33 cellular contexts compared by ENCODE assay signal in genomic region chr11:73633999-73634398, GRCh38.
"Had no signal": no experiment of that assay in that cellular context is flagged by ENCODE, and none has a peak within 500 bp of the region (broad histone marks: within the 10 kb centered on the region; RNA-seq: fewer than 3 reads in every experiment).

No MANE protein-coding gene starts in this region.

- H3K9me3 ChIP-seq: ascending aorta, gastroesophageal sphincter, psoas muscle, thoracic aorta, uterus had no signal

- H3K4me1 ChIP-seq: ascending aorta, gastroesophageal sphincter, parathyroid adenoma, psoas muscle, sigmoid colon, uterus had no signal

- H3K4me3 ChIP-seq: ascending aorta, cardiac muscle cell, coronary artery, dorsolateral prefrontal cortex, gastroesophageal sphincter, hepatocyte, psoas muscle, sigmoid colon, thoracic aorta, uterus had no signal

- H3K27ac ChIP-seq: ascending aorta, cardiac muscle cell, coronary artery, dorsolateral prefrontal cortex, gastroesophageal sphincter, hepatocyte, parathyroid adenoma, psoas muscle, sigmoid colon, thoracic aorta, uterus had no signal

- H3K4me2 ChIP-seq: hepatocyte had no signal

- H3K4me1 Mint-ChIP-seq: brain; mesothelial cell of epicardium; naive B cell; stimulated activated effector memory CD8-positive, alpha-beta T cell treated with anti-CD3 and anti-CD28 coated beads, Interleukin-12 subunit alpha, Interleukin-12 subunit beta, amount 100 ng/mL, for 72 hours had no signal

- H3K79me2 ChIP-seq: hepatocyte, parathyroid adenoma had no signal

- H3K36me3 ChIP-seq: ascending aorta, cardiac muscle cell, gastroesophageal sphincter, sigmoid colon, thoracic aorta, uterus had no signal

- H2AFZ ChIP-seq: hepatocyte, parathyroid adenoma had no signal

- H3K36me3 Mint-ChIP-seq: brain; mesothelial cell of epicardium; naive B cell; stimulated activated effector memory CD8-positive, alpha-beta T cell treated with anti-CD3 and anti-CD28 coated beads, Interleukin-12 subunit alpha, Interleukin-12 subunit beta, amount 100 ng/mL, for 72 hours; type B pancreatic cell had no signal

- H3K9ac ChIP-seq: parathyroid adenoma had no signal

- H3K9me3 Mint-ChIP-seq: activated T-helper 2 cell treated with anti-CD3 and anti-CD28 coated beads, Interferon-gamma antibody, Interleukin-2, Interleukin-4, amounts not matched to agents 10 μg/mL and 5 μg/mL and 100 μg/mL, durations not matched to agents 14 hours and 24 hours and 36 hours; effector memory CD8-positive, alpha-beta T cell; mesothelial cell of epicardium; stimulated activated effector memory CD8-positive, alpha-beta T cell treated with anti-CD3 and anti-CD28 coated beads, Interleukin-12 subunit alpha, Interleukin-12 subunit beta, amount 100 ng/mL, for 72 hours; stimulated activated naive CD8-positive, alpha-beta T cell treated with anti-CD3 and anti-CD28 coated beads, Interleukin-15, Interleukin-2, amounts not matched to agents 100 ng/mL and 50 ng/mL, for 24 hours; type B pancreatic cell had no signal

- DNase-seq: activated CD4-positive, alpha-beta T cell treated with anti-CD3 and anti-CD28 coated beads for 36 hours; activated CD4-positive, alpha-beta T cell treated with anti-CD3 and anti-CD28 coated beads, Interleukin-2, amount 50 U/mL, for 48 hours; activated CD4-positive, CD25-positive, alpha-beta regulatory T cell; activated CD8-positive, alpha-beta memory T cell treated with anti-CD3 and anti-CD28 coated beads, Interleukin-2, amount 50 U/mL, for 48 hours; activated T-cell treated with anti-CD3 and anti-CD28 coated beads, Interleukin-2, amount 50 U/mL, for 48 hours; cerebellar nuclear complex; dorsolateral prefrontal cortex; effector memory CD8-positive, alpha-beta T cell; erythroblast; left cardiac atrium; naive B cell; occipital lobe; psoas muscle; sigmoid colon; small intestine; stimulated activated CD4-positive, alpha-beta T cell treated with anti-CD3 and anti-CD28 coated beads, Interleukin-4, amount 100 ng/mL, for 24 hours; T-helper 1 cell; uterus had no signal

- H3K4me3 Mint-ChIP-seq: activated CD4-positive, alpha-beta T cell treated with anti-CD3 and anti-CD28 coated beads for 36 hours; brain; effector memory CD8-positive, alpha-beta T cell; mesothelial cell of epicardium; neural crest cell; stimulated activated effector memory CD8-positive, alpha-beta T cell treated with anti-CD3 and anti-CD28 coated beads, Interleukin-12 subunit alpha, Interleukin-12 subunit beta, amount 100 ng/mL, for 72 hours; stimulated activated naive CD8-positive, alpha-beta T cell treated with anti-CD3 and anti-CD28 coated beads, Interleukin-15, Interleukin-2, amounts not matched to agents 100 ng/mL and 50 ng/mL, for 24 hours; T-helper 2 cell treated with Interferon-gamma antibody and Interleukin-4, amounts not matched to agents 5 μg/mL and 100 μg/mL, for 36 hours; type B pancreatic cell had no signal

- H3K27me3 ChIP-seq: ascending aorta, cardiac muscle cell, dorsolateral prefrontal cortex, gastroesophageal sphincter, hepatocyte, sigmoid colon, uterus had no signal

- H3K27ac Mint-ChIP-seq: activated CD4-positive, alpha-beta T cell treated with anti-CD3 and anti-CD28 coated beads for 36 hours; activated T-helper 2 cell treated with anti-CD3 and anti-CD28 coated beads, Interferon-gamma antibody, Interleukin-2, Interleukin-4, amounts not matched to agents 10 μg/mL and 5 μg/mL and 100 μg/mL, durations not matched to agents 14 hours and 24 hours and 36 hours; brain; effector memory CD8-positive, alpha-beta T cell; mesothelial cell of epicardium; naive B cell; stimulated activated effector memory CD8-positive, alpha-beta T cell treated with anti-CD3 and anti-CD28 coated beads, Interleukin-12 subunit alpha, Interleukin-12 subunit beta, amount 100 ng/mL, for 72 hours; stimulated activated naive CD8-positive, alpha-beta T cell treated with anti-CD3 and anti-CD28 coated beads, Interleukin-15, Interleukin-2, amounts not matched to agents 100 ng/mL and 50 ng/mL, for 24 hours; T-helper 2 cell treated with Interferon-gamma antibody and Interleukin-4, amounts not matched to agents 5 μg/mL and 100 μg/mL, for 36 hours; type B pancreatic cell had no signal

- H3K27me3 Mint-ChIP-seq: activated CD4-positive, alpha-beta T cell treated with anti-CD3 and anti-CD28 coated beads for 36 hours; effector memory CD8-positive, alpha-beta T cell; naive B cell; stimulated activated naive CD8-positive, alpha-beta T cell treated with anti-CD3 and anti-CD28 coated beads, Interleukin-15, Interleukin-2, amounts not matched to agents 100 ng/mL and 50 ng/mL, for 24 hours had no signal

- ATAC-seq: activated CD4-positive, alpha-beta T cell treated with anti-CD3 and anti-CD28 coated beads for 36 hours; effector memory CD8-positive, alpha-beta T cell; gastroesophageal sphincter; left cardiac atrium; psoas muscle; stimulated activated effector memory CD8-positive, alpha-beta T cell treated with anti-CD3 and anti-CD28 coated beads, Interleukin-12 subunit alpha, Interleukin-12 subunit beta, amount 100 ng/mL, for 72 hours had no signal
